In the genomic region with DNA sequence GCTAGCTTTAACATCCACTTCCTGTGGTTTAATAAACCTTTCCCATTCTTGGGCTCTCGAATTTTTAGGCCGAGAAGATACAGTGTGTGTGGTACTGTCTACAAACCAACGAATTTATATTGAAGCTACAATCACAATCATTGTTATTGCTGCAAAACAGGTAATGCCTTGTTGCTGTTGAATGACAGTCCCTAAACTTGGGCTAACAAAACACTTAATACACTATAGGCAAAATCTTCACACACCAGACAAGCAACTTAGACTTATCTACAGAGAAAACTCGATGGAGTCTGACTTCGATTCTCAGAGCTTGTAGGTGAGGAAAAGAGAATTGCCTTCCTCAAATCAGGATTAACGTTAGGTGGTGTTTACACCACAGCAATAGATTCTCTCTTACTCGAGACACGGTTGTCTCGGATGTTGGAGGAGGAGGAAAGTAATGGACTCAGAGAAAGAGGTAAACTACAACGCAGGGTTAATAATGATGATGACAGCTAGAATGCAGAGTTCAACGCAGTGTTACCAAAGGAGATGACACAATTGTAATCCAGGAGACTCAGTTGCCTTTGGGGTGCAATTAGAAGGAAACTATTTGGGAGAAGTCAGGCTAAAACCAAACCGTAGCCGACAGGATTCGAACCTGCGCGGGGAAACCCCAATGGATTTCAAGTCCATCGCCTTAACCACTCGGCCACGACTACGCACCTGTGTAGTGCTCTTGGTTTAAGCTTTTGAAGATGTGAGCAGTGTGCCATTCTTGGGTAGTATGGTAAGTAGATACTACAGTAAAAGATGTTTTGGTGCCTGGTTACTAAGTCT, we compare ENCODE assay signal across 1 cellular context.
TF ChIP-seq lines count a peak whose summit lies in the region.

No MANE protein-coding gene starts in this region.

TF ChIP-seq in K562, 482 proteins besides CTCF, POLR2A, EP300 and RAD21 (continued from another document and continues in another):
- TF ChIP-seq, protein P1, sequence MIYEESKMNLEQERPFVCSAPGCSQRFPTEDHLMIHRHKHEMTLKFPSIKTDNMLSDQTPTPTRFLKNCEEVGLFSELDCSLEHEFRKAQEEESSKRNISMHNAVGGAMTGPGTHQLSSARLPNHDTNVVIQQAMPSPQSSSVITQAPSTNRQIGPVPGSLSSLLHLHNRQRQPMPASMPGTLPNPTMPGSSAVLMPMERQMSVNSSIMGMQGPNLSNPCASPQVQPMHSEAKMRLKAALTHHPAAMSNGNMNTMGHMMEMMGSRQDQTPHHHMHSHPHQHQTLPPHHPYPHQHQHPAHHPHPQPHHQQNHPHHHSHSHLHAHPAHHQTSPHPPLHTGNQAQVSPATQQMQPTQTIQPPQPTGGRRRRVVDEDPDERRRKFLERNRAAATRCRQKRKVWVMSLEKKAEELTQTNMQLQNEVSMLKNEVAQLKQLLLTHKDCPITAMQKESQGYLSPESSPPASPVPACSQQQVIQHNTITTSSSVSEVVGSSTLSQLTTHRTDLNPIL (CRISPR knock-in tag; IDR thresholded peaks at IDR 0.05), result no peak
- TF ChIP-seq MAFF (IDR thresholded peaks at IDR 0.05; ENCODE audit: low read length) (peak; percentile 56), NFE2 (IDR thresholded peaks at IDR 0.05; ENCODE audit: low read depth) (peak; percentile 45), LARP7 (IDR thresholded peaks at IDR 0.05) (no peak), TOE1 (IDR thresholded peaks at IDR 0.05; ENCODE audit: borderline replicate concordance) (peak; percentile 77; the same call in 1 of the 2 replicates), TOE1 (CRISPR knock-in tag; IDR thresholded peaks at IDR 0.05; ENCODE audit: borderline replicate concordance, low read depth) (peak; percentile 91; the same call in 1 of the 2 replicates), DNMT1 (IDR thresholded peaks at IDR 0.05) (no peak), BRCA1 (IDR thresholded peaks at IDR 0.05) (no peak), BRCA1 (CRISPR knock-in tag; IDR thresholded peaks at IDR 0.05) (no peak), ZNF197 (CRISPR knock-in tag; IDR thresholded peaks at IDR 0.05; ENCODE audit: low read depth) (no peak), DIDO1 (tag; IDR thresholded peaks at IDR 0.05; ENCODE audit: low read depth) (no peak), GABPB1 (CRISPR knock-in tag; IDR thresholded peaks at IDR 0.05) (peak; percentile 59), ARHGAP35 (IDR thresholded peaks at IDR 0.05; ENCODE audit: partially characterized antibody) (no peak), SAFB2 (IDR thresholded peaks at IDR 0.05; ENCODE audit: borderline replicate concordance, low read depth, low read length, severe bottlenecking) (no peak), ZNF3 (CRISPR knock-in tag; IDR thresholded peaks at IDR 0.05) (no peak), RFX1 (IDR thresholded peaks at IDR 0.05) (no peak), PTBP1 (IDR thresholded peaks at IDR 0.05; ENCODE audit: low read depth, low read length) (no peak), NEUROD1 (IDR thresholded peaks at IDR 0.05; ENCODE audit: borderline replicate concordance, low read depth, low read length, partially characterized antibody) (no peak), HNRNPH1 (optimal IDR thresholded peaks at IDR 0.05; ENCODE audit: low read depth, low read length) (no peak), BACH1 (tag; IDR thresholded peaks at IDR 0.05) (no peak), ZSCAN32 (CRISPR knock-in tag; IDR thresholded peaks at IDR 0.05) (0 out of 2 replicates have a peak, but pooled peaks have one; percentile 17), U2AF2 (optimal IDR thresholded peaks at IDR 0.05; ENCODE audit: low read depth, low read length) (no peak), ZNF436 (CRISPR knock-in tag; IDR thresholded peaks at IDR 0.05) (no peak), MYBL2 (IDR thresholded peaks at IDR 0.05; ENCODE audit: low read depth) (no peak), MYBL2 (CRISPR knock-in tag; IDR thresholded peaks at IDR 0.05; ENCODE audit: borderline replicate concordance) (no peak), ZNF445 (CRISPR knock-in tag; IDR thresholded peaks at IDR 0.05; ENCODE audit: low read depth) (no peak), ZNF184 (CRISPR knock-in tag; IDR thresholded peaks at IDR 0.05) (no peak), ZNF282 (CRISPR knock-in tag; IDR thresholded peaks at IDR 0.05) (no peak), MAFG (tag; conservative IDR thresholded peaks at IDR 0.05) (no peak)
- TF ChIP-seq, protein P2, sequence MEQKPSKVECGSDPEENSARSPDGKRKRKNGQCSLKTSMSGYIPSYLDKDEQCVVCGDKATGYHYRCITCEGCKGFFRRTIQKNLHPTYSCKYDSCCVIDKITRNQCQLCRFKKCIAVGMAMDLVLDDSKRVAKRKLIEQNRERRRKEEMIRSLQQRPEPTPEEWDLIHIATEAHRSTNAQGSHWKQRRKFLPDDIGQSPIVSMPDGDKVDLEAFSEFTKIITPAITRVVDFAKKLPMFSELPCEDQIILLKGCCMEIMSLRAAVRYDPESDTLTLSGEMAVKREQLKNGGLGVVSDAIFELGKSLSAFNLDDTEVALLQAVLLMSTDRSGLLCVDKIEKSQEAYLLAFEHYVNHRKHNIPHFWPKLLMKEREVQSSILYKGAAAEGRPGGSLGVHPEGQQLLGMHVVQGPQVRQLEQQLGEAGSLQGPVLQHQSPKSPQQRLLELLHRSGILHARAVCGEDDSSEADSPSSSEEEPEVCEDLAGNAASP (IDR thresholded peaks at IDR 0.05), result no peak
- TF ChIP-seq, protein P3, sequence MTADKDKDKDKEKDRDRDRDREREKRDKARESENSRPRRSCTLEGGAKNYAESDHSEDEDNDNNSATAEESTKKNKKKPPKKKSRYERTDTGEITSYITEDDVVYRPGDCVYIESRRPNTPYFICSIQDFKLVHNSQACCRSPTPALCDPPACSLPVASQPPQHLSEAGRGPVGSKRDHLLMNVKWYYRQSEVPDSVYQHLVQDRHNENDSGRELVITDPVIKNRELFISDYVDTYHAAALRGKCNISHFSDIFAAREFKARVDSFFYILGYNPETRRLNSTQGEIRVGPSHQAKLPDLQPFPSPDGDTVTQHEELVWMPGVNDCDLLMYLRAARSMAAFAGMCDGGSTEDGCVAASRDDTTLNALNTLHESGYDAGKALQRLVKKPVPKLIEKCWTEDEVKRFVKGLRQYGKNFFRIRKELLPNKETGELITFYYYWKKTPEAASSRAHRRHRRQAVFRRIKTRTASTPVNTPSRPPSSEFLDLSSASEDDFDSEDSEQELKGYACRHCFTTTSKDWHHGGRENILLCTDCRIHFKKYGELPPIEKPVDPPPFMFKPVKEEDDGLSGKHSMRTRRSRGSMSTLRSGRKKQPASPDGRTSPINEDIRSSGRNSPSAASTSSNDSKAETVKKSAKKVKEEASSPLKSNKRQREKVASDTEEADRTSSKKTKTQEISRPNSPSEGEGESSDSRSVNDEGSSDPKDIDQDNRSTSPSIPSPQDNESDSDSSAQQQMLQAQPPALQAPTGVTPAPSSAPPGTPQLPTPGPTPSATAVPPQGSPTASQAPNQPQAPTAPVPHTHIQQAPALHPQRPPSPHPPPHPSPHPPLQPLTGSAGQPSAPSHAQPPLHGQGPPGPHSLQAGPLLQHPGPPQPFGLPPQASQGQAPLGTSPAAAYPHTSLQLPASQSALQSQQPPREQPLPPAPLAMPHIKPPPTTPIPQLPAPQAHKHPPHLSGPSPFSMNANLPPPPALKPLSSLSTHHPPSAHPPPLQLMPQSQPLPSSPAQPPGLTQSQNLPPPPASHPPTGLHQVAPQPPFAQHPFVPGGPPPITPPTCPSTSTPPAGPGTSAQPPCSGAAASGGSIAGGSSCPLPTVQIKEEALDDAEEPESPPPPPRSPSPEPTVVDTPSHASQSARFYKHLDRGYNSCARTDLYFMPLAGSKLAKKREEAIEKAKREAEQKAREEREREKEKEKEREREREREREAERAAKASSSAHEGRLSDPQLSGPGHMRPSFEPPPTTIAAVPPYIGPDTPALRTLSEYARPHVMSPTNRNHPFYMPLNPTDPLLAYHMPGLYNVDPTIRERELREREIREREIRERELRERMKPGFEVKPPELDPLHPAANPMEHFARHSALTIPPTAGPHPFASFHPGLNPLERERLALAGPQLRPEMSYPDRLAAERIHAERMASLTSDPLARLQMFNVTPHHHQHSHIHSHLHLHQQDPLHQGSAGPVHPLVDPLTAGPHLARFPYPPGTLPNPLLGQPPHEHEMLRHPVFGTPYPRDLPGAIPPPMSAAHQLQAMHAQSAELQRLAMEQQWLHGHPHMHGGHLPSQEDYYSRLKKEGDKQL (CRISPR knock-in tag; IDR thresholded peaks at IDR 0.05; ENCODE audit: borderline replicate concordance), result no peak
- TF ChIP-seq, protein P4, sequence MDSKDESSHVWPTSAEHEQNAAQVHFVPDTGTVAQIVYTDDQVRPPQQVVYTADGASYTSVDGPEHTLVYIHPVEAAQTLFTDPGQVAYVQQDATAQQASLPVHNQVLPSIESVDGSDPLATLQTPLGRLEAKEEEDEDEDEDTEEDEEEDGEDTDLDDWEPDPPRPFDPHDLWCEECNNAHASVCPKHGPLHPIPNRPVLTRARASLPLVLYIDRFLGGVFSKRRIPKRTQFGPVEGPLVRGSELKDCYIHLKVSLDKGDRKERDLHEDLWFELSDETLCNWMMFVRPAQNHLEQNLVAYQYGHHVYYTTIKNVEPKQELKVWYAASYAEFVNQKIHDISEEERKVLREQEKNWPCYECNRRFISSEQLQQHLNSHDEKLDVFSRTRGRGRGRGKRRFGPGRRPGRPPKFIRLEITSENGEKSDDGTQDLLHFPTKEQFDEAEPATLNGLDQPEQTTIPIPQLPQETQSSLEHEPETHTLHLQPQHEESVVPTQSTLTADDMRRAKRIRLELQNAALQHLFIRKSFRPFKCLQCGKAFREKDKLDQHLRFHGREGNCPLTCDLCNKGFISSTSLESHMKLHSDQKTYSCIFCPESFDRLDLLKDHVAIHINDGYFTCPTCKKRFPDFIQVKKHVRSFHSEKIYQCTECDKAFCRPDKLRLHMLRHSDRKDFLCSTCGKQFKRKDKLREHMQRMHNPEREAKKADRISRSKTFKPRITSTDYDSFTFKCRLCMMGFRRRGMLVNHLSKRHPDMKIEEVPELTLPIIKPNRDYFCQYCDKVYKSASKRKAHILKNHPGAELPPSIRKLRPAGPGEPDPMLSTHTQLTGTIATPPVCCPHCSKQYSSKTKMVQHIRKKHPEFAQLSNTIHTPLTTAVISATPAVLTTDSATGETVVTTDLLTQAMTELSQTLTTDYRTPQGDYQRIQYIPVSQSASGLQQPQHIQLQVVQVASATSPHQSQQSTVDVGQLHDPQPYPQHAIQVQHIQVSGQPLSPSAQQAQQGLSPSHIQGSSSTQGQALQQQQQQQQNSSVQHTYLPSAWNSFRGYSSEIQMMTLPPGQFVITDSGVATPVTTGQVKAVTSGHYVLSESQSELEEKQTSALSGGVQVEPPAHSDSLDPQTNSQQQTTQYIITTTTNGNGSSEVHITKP (IDR thresholded peaks at IDR 0.05; ENCODE audit: partially characterized antibody), result peak; percentile 34
- TF ChIP-seq, protein P5, sequence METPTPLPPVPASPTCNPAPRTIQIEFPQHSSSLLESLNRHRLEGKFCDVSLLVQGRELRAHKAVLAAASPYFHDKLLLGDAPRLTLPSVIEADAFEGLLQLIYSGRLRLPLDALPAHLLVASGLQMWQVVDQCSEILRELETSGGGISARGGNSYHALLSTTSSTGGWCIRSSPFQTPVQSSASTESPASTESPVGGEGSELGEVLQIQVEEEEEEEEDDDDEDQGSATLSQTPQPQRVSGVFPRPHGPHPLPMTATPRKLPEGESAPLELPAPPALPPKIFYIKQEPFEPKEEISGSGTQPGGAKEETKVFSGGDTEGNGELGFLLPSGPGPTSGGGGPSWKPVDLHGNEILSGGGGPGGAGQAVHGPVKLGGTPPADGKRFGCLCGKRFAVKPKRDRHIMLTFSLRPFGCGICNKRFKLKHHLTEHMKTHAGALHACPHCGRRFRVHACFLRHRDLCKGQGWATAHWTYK (CRISPR knock-in tag; IDR thresholded peaks at IDR 0.05), result no peak
- TF ChIP-seq, protein P6, sequence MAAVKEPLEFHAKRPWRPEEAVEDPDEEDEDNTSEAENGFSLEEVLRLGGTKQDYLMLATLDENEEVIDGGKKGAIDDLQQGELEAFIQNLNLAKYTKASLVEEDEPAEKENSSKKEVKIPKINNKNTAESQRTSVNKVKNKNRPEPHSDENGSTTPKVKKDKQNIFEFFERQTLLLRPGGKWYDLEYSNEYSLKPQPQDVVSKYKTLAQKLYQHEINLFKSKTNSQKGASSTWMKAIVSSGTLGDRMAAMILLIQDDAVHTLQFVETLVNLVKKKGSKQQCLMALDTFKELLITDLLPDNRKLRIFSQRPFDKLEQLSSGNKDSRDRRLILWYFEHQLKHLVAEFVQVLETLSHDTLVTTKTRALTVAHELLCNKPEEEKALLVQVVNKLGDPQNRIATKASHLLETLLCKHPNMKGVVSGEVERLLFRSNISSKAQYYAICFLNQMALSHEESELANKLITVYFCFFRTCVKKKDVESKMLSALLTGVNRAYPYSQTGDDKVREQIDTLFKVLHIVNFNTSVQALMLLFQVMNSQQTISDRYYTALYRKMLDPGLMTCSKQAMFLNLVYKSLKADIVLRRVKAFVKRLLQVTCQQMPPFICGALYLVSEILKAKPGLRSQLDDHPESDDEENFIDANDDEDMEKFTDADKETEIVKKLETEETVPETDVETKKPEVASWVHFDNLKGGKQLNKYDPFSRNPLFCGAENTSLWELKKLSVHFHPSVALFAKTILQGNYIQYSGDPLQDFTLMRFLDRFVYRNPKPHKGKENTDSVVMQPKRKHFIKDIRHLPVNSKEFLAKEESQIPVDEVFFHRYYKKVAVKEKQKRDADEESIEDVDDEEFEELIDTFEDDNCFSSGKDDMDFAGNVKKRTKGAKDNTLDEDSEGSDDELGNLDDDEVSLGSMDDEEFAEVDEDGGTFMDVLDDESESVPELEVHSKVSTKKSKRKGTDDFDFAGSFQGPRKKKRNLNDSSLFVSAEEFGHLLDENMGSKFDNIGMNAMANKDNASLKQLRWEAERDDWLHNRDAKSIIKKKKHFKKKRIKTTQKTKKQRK (IDR thresholded peaks at IDR 0.05; ENCODE audit: borderline replicate concordance, low read depth, low read length), result no peak
- TF ChIP-seq, protein P7, sequence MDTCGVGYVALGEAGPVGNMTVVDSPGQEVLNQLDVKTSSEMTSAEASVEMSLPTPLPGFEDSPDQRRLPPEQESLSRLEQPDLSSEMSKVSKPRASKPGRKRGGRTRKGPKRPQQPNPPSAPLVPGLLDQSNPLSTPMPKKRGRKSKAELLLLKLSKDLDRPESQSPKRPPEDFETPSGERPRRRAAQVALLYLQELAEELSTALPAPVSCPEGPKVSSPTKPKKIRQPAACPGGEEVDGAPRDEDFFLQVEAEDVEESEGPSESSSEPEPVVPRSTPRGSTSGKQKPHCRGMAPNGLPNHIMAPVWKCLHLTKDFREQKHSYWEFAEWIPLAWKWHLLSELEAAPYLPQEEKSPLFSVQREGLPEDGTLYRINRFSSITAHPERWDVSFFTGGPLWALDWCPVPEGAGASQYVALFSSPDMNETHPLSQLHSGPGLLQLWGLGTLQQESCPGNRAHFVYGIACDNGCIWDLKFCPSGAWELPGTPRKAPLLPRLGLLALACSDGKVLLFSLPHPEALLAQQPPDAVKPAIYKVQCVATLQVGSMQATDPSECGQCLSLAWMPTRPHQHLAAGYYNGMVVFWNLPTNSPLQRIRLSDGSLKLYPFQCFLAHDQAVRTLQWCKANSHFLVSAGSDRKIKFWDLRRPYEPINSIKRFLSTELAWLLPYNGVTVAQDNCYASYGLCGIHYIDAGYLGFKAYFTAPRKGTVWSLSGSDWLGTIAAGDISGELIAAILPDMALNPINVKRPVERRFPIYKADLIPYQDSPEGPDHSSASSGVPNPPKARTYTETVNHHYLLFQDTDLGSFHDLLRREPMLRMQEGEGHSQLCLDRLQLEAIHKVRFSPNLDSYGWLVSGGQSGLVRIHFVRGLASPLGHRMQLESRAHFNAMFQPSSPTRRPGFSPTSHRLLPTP (IDR thresholded peaks at IDR 0.05; ENCODE audit: borderline replicate concordance, extremely low read depth, insufficient read length), result peak; percentile 95
